In the genomic region with DNA sequence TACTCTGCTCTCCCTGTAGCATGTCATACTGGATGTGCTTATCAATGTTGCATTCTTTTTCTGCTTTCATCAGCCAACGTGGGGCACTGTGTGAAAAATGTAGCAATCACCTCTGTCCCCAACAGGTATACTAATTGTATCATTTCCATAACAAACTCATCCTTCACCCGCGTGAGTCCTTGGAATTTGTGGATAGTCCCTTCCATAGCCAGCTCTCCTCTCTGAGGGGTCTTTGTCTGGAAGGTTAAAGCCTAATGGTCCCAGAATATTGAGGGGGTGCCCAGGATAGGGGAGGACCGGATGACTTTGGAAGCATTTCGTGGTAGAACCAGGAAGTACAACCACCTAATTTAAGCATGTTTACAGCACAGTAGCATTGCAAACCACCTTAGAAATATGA, we compare ENCODE assay signal across 19 cellular contexts.
DNase-seq lines count a peak whose midpoint lies in the region; ATAC-seq, FAIRE-seq and TF ChIP-seq lines count a peak whose summit lies in the region.
"Had no signal": no experiment of that assay in that cellular context is flagged by ENCODE, and none has a peak within 500 bp of the region (broad histone marks: within the 10 kb centered on the region; RNA-seq: fewer than 3 reads in every experiment).

No MANE protein-coding gene starts in this region.

- H3K4me1 ChIP-seq in DND-41 (ENCODE audit: insufficient read depth, low read length) (peaks cover 47% of the 10 kb centered on the region), HUES48 (ENCODE audit: control insufficient read depth, insufficient read depth, low read length) (peaks cover 26% of the 10 kb centered on the region), H1 (replicated peaks in 1 of 4; ENCODE audit: control insufficient read depth in 3 of 4, insufficient read depth in 4 of 4, low read length in 3 of 4) (peaks cover 0 to 14% (median 7%) of the 10 kb centered on the region in 4 experiments; a peak in 5 of 7 replicates)

- no peak overlapping the region for H4K91ac ChIP-seq in H1 (replicated peaks; ENCODE audit: insufficient read length, low read length)

- H3K18ac ChIP-seq in H1 (ENCODE audit: extremely low read depth, low read length), result 0 out of 2 replicates have a peak overlapping the region, but pooled peaks have one; percentile 53

- no peaks in the 10 kb centered on the region for H3K36me3 Mint-ChIP-seq in natural killer cell
- H3K36me3 Mint-ChIP-seq: activated CD8-positive, alpha-beta memory T cell treated with anti-CD3 and anti-CD28 coated beads, Interleukin-2, amount 10 ng/mL, durations not matched to agents 7 days and 5 days had no signal

- POLR2A ChIA-PET in H1 (lab: Charles Lee; ENCODE audit: partially characterized antibody), result no interaction called here

- intact Hi-C loops in natural killer cell (cut with micrococcal nuclease), result no loop called here

- no peak overlapping the region for H3K4me3 ChIP-seq in DND-41 (ENCODE audit: low read depth in 1 of 2, low read length in 2 of 2)
- H3K4me3 ChIP-seq in HUES48 (ENCODE audit: low read depth, low read length), result peak overlapping the region; percentile 12; the same call in 1 of the 2 replicates
- H3K4me3 ChIP-seq in H1 (ENCODE audit: extremely low read depth in 1 of 4, insufficient read depth in 2 of 4, low read depth in 3 of 4, low read length in 4 of 4), result peak overlapping the region in 2 of 4 experiments; percentile 3 to 29; a peak in 2 of 8 replicates

- H2BK5ac ChIP-seq in H1 (ENCODE audit: low read depth, low read length), result no peak overlapping the region

- DNase-seq in DND-41, result no peak
- no peak for DNase-seq in H1 (ENCODE audit: low read depth in 1 of 2, low spot score in 2 of 2)
- DNase-seq in natural killer cell, result no peak
- no peak for DNase-seq in A172 (ENCODE audit: low spot score)
- DNase-seq in EL, result no peak
- DNase-seq: activated CD4-positive, CD25-positive, alpha-beta regulatory T cell; activated CD8-positive, alpha-beta memory T cell treated with anti-CD3 and anti-CD28 coated beads, Interleukin-2, amount 10 ng/mL, durations not matched to agents 7 days and 5 days; DMS79; erythroblast; islet precursor cell; NCI-H1436 treated with DMSO at 0.1 percent for 48 hours; NCI-H345; NK-92 treated with Interleukin-12 subunit alpha and Interleukin-12 subunit beta, amount 100 ng/mL, for 24 hours; stimulated activated CD4-positive, alpha-beta T cell treated with anti-CD3 and anti-CD28 coated beads, Interleukin-4, amount 100 ng/mL, for 1 hour; T-helper 2 cell had no signal

- no peak overlapping the region for H4K8ac ChIP-seq in H1 (ENCODE audit: extremely low read depth, insufficient read depth, low read length)

- H2BK120ac ChIP-seq in H1 (replicated peaks; ENCODE audit: low read depth, low read length), result no peak overlapping the region

- H3K36me3 ChIP-seq in DND-41 (ENCODE audit: insufficient read depth, low read length) (no peaks in the 10 kb centered on the region), HUES48 (ENCODE audit: control insufficient read depth, insufficient read depth, low read length) (no peaks in the 10 kb centered on the region), H1 (ENCODE audit: control insufficient read depth in 2 of 4, insufficient read depth in 4 of 4, low read length in 3 of 4) (no peaks in the 10 kb centered on the region)
- H3K36me3 ChIP-seq: BLaER1 had no signal

- H2BK20ac ChIP-seq in H1 (ENCODE audit: low read length), result 0 out of 2 replicates have a peak overlapping the region, but pooled peaks have one; percentile 76

- no peak overlapping the region for H3K23ac ChIP-seq in H1 (ENCODE audit: insufficient read length)

- TF ChIP-seq EP300 in H1 (IDR thresholded peaks at IDR 0.05; ENCODE audit: borderline replicate concordance in 1 of 2, low read depth in 2 of 2, low read length in 2 of 2), result no peak

- TF ChIP-seq CTCF in DND-41 (IDR thresholded peaks at IDR 0.05; ENCODE audit: borderline replicate concordance, extremely low read depth, low read length, poor library complexity, severe bottlenecking) (no peak), H1 (IDR thresholded peaks at IDR 0.05; ENCODE audit: control extremely low read depth in 1 of 3, insufficient read depth in 1 of 3, low read depth in 1 of 3, low read length in 3 of 3) (no peak), natural killer cell (IDR thresholded peaks at IDR 0.05) (no peak)

- H3K27ac ChIP-seq in DND-41 (ENCODE audit: low read length) (peak overlapping the region; percentile 81; the same call in 1 of the 2 replicates), HUES48 (ENCODE audit: low read depth, low read length) (peak overlapping the region; percentile 48), H1 (ENCODE audit: low read depth, low read length) (no peak overlapping the region)

- peaks cover 17 to 23% of the 10 kb centered on the region in 2 donors for H3K4me1 Mint-ChIP-seq in natural killer cell

- H3K9me3 ChIP-seq in DND-41 (ENCODE audit: insufficient read depth, low read length, severe bottlenecking) (no peaks in the 10 kb centered on the region), HUES48 (ENCODE audit: control insufficient read depth, insufficient read depth, low read length) (no peaks in the 10 kb centered on the region), H1 (ENCODE audit: insufficient read depth in 2 of 2, low read depth in 1 of 2, low read length in 1 of 2) (no peaks in the 10 kb centered on the region)
- H3K9me3 ChIP-seq: BLaER1, testis had no signal

- H3K27me3 Mint-ChIP-seq in natural killer cell (ENCODE audit: low read depth in 2 of 2), result peaks cover 4 to 12% of the 10 kb centered on the region in 2 donors

- no peak overlapping the region for H4K5ac ChIP-seq in H1 (ENCODE audit: insufficient read length, low read depth, low read length)

- H3K79me2 ChIP-seq in DND-41 (ENCODE audit: insufficient read depth, low read length), result no peaks in the 10 kb centered on the region
- no peaks in the 10 kb centered on the region for H3K79me2 ChIP-seq in H1 (ENCODE audit: control insufficient read depth in 1 of 2, insufficient read depth in 2 of 2, low read length in 2 of 2)

- H2BK12ac ChIP-seq in H1 (ENCODE audit: low read depth, low read length), result peak overlapping the region; percentile 54

- H3K23me2 ChIP-seq in H1 (ENCODE audit: low read depth, low read length), result peaks cover 2% of the 10 kb centered on the region; the same call in 1 of the 2 replicates

- CTCF ChIA-PET in H1 (lab: Charles Lee; ENCODE audit: partially characterized antibody), result interaction anchor here (0.6 to 4.2 kb wide), 10 partner anchors 12 to 600 kb away, joined by 3 to 24 read pairs (median 4); no protein-coding TSS in a partner anchor

- no peak for TF ChIP-seq POLR2A in H1 (IDR thresholded peaks at IDR 0.05; ENCODE audit: control extremely low read depth in 1 of 2, low read depth in 2 of 2, low read length in 2 of 2)

- no peaks in the 10 kb centered on the region for H4K20me1 ChIP-seq in DND-41 (ENCODE audit: insufficient read depth, low read length)
- H4K20me1 ChIP-seq in H1 (replicated peaks in 1 of 2; ENCODE audit: control insufficient read depth in 1 of 2, insufficient read depth in 2 of 2, low read length in 2 of 2), result no peaks in the 10 kb centered on the region
- H4K20me1 ChIP-seq: BLaER1 had no signal

- ATAC-seq in DND-41 (ENCODE audit: insufficient read depth, low read depth) (no peak), natural killer cell (no peak), GM18868 (IDR thresholded peaks at IDR 0.05; ENCODE audit: unreplicated experiment) (no peak)
- ATAC-seq: activated CD8-positive, alpha-beta memory T cell treated with anti-CD3 and anti-CD28 coated beads, Interleukin-2, amount 10 ng/mL, durations not matched to agents 7 days and 5 days had no signal

- H3K4me2 ChIP-seq in DND-41 (ENCODE audit: insufficient read depth, low read length) (0 out of 2 replicates have a peak overlapping the region, but pooled peaks have one; percentile 70), H1 (ENCODE audit: insufficient read depth in 1 of 2, low read depth in 2 of 2, low read length in 2 of 2) (peak overlapping the region; percentile 48 to 88)

- H3K14ac ChIP-seq in H1 (ENCODE audit: insufficient read length), result no peak overlapping the region

- H2AFZ ChIP-seq in DND-41 (ENCODE audit: low read depth, low read length) (peak overlapping the region; percentile 49; the same call in 1 of the 2 replicates), H1 (ENCODE audit: low read length) (no peak overlapping the region)

- H2AK5ac ChIP-seq in H1 (ENCODE audit: low read depth, low read length), result no peak overlapping the region

- TF ChIP-seq RAD21 in H1 (IDR thresholded peaks at IDR 0.05 in 1 of 2, conservative IDR thresholded peaks at IDR 0.05 in 1 of 2; ENCODE audit: low read depth in 2 of 2, low read length in 2 of 2), result no peak

- H2BK15ac ChIP-seq in H1 (ENCODE audit: low read length), result no peak overlapping the region

- no peaks in the 10 kb centered on the region for H3K9me3 Mint-ChIP-seq in natural killer cell

- no peaks in the 10 kb centered on the region for H3K79me1 ChIP-seq in H1 (ENCODE audit: low read depth, low read length)

- H3K56ac ChIP-seq in H1 (replicated peaks; ENCODE audit: insufficient read length, low read depth, low read length), result no peak overlapping the region

- H3K27me3 ChIP-seq in DND-41 (ENCODE audit: insufficient read depth, low read length, poor library complexity) (no peaks in the 10 kb centered on the region), HUES48 (ENCODE audit: control insufficient read depth, insufficient read depth, low read length) (peaks cover 5% of the 10 kb centered on the region; the same call in 1 of the 2 replicates), H1 (replicated peaks in 1 of 4; ENCODE audit: control insufficient read depth in 3 of 4, extremely low read depth in 1 of 4, insufficient read depth in 3 of 4, low read length in 3 of 4) (no peaks in the 10 kb centered on the region)
- H3K27me3 ChIP-seq: BLaER1, testis had no signal

- FAIRE-seq in H1 (lab: Jason Lieb, UNC), result peak; percentile 65

- H3K9ac ChIP-seq in DND-41 (ENCODE audit: low read depth, low read length) (peak overlapping the region; percentile 57; the same call in 1 of the 2 replicates), HUES48 (ENCODE audit: low read depth, low read length) (no peak overlapping the region), H1 (replicated peaks in 1 of 4; ENCODE audit: extremely low read depth in 1 of 4, low read depth in 3 of 4, low read length in 3 of 4) (no peak overlapping the region)

- 5% methylated on average over 5 of the region's 5 CpGs; no CpG with 5 or more reads in 1 of the 2 experiments for WGBS in H1 (ENCODE audit: extremely low coverage in 1 of 2, insufficient coverage in 1 of 2, insufficient read length in 1 of 2, insufficient replicate concordance in 2 of 2, low coverage in 1 of 2, low lambda C conversion rate in 2 of 2, missing lambda C conversion rate in 1 of 2), 2 experiments

- H3K27ac Mint-ChIP-seq in natural killer cell, result peak overlapping the region; percentile 87

- H3K4ac ChIP-seq in H1 (replicated peaks; ENCODE audit: insufficient read length, low read depth, low read length), result no peak overlapping the region

- peak overlapping the region; percentile 83 for H3K4me3 Mint-ChIP-seq in natural killer cell

TF ChIP-seq in H1, 55 proteins besides CTCF, POLR2A, EP300 and RAD21 (continues in another document):
- no peak for TF ChIP-seq YY1 (IDR thresholded peaks at IDR 0.05; ENCODE audit: low read depth, low read length)
- no peak for TF ChIP-seq TAF7 (optimal IDR thresholded peaks at IDR 0.05; ENCODE audit: borderline replicate concordance, low read depth, low read length)
- 0 out of 2 replicates have a peak, but pooled peaks have one; percentile 10 for TF ChIP-seq GABPA (IDR thresholded peaks at IDR 0.05; ENCODE audit: borderline replicate concordance, insufficient read depth, low read length)
